ENCODE assay signal across 10 cellular contexts in genomic region chr14:103279129-103280025, GRCh38. TPM values are rescaled to one million over a fixed set of nuclear protein-coding genes. Genes with fewer than 3 reads are reported as not detected.
A peak's percentile ranks its signal among the peaks of the same experiment; 100 is the strongest.
DNase-seq lines count a peak whose midpoint lies in the region; ATAC-seq and TF ChIP-seq lines count a peak whose summit lies in the region.
"Had no signal": no experiment of that assay in that cellular context is flagged by ENCODE, and none has a peak within 500 bp of the region (broad histone marks: within the 10 kb centered on the region; RNA-seq: fewer than 3 reads in every experiment).

No MANE protein-coding gene starts in this region.

- peak overlapping the region; percentile 3; the same call in 1 of the 2 replicates for H3K9ac ChIP-seq in HUES64 (ENCODE audit: low read depth, low read length)

- 0 out of 2 replicates have a peak, but pooled peaks cover 12% of the 10 kb centered on the region for H3K4me1 ChIP-seq in HUES64 (ENCODE audit: insufficient read depth, low read length)

- no peaks in the 10 kb centered on the region for H3K36me3 ChIP-seq in HUES64 (ENCODE audit: insufficient read depth, low read length)

- WGBS in HUES64, result 64% methylated on average over 102 of the region's 103 CpGs

- H3K27ac ChIP-seq in HUES64 (ENCODE audit: low read depth, low read length) (no peak overlapping the region), coronary artery (no peak overlapping the region), skin epidermis (peak overlapping the region in 3 of 21 experiments; percentile 15 to 21 (median 21))

- peaks cover 57% of the 10 kb centered on the region for H3K27me3 ChIP-seq in HUES64 (ENCODE audit: insufficient read depth, low read length)

- ATAC-seq in GM18858 (IDR thresholded peaks at IDR 0.05; ENCODE audit: unreplicated experiment) (no peak), GM19035 (IDR thresholded peaks at IDR 0.05; ENCODE audit: unreplicated experiment) (no peak)

- DNase-seq in coronary artery (ENCODE audit: low spot score) (no peak), left kidney (ENCODE audit: low read depth, low spot score) (peak; percentile 63), CD1c-positive myeloid dendritic cell (ENCODE audit: extremely low spot score) (no peak), kidney glomerular epithelial cell (lab: John Stamatoyannopoulos, UW) (no peak)
- DNase-seq: activated CD8-positive, alpha-beta memory T cell treated with anti-CD3 and anti-CD28 coated beads for 24 hours; NCI-H1105 had no signal

- TF ChIP-seq CTCF in coronary artery (IDR thresholded peaks at IDR 0.05), result no peak

- peak overlapping the region; percentile 42 for H3K4me3 ChIP-seq in HUES64 (ENCODE audit: low read length)
- H3K4me3 ChIP-seq in coronary artery, result peak overlapping the region; percentile 69
- H3K4me3 ChIP-seq in skin epidermis, result peak overlapping the region in 6 of 7 experiments; percentile 12 to 32 (median 24)

- peaks cover 2% of the 10 kb centered on the region; the same call in 1 of the 2 replicates for H3K9me3 ChIP-seq in HUES64 (ENCODE audit: insufficient read depth, low read depth, low read length)

RNA-seq across cellular contexts. Expression of gene EIF5, which starts 54.7 kb away (rescaled TPM):
- polyA plus RNA-seq in HUES64 (2013, experiment 1 of 2), result 269 TPM
- polyA plus RNA-seq in HUES64 (2013, experiment 2 of 2), result 257 TPM
